Comparison of ENCODE assay signal across 16 cellular contexts in genomic region chr18:3631927-3632326, GRCh38.
DNase-seq lines count a peak whose midpoint lies in the region; ATAC-seq, FAIRE-seq and TF ChIP-seq lines count a peak whose summit lies in the region.
"Had no signal": no experiment of that assay in that cellular context is flagged by ENCODE, and none has a peak within 500 bp of the region (broad histone marks: within the 10 kb centered on the region; RNA-seq: fewer than 3 reads in every experiment).

No MANE protein-coding gene starts in this region.

- TF ChIP-seq RAD21 in K562 (CRISPR knock-in tag; conservative IDR thresholded peaks at IDR 0.05 in 1 of 2, IDR thresholded peaks at IDR 0.05 in 1 of 2), result no peak

- no peaks in the 10 kb centered on the region for H3K36me3 Mint-ChIP-seq in activated CD4-positive, alpha-beta T cell treated with anti-CD3 and anti-CD28 coated beads, Interleukin-2, amount 10 ng/mL, durations not matched to agents 7 days and 5 days (ENCODE audit: low read depth)
- peaks cover 6% of the 10 kb centered on the region for H3K36me3 Mint-ChIP-seq in neural progenitor cell

- H3K27me3 Mint-ChIP-seq in activated CD4-positive, alpha-beta T cell treated with anti-CD3 and anti-CD28 coated beads, Interleukin-2, amount 10 ng/mL, durations not matched to agents 7 days and 5 days, result no peaks in the 10 kb centered on the region
- H3K27me3 Mint-ChIP-seq in neural progenitor cell (ENCODE audit: insufficient read depth, low read depth), result peaks cover 16% of the 10 kb centered on the region
- H3K27me3 Mint-ChIP-seq: CD4-positive, CD25-positive, alpha-beta regulatory T cell had no signal

- no peak for DNase-seq in activated CD4-positive, alpha-beta T cell treated with anti-CD3 and anti-CD28 coated beads, Interleukin-2, amount 10 ng/mL, durations not matched to agents 7 days and 5 days
- DNase-seq in activated CD4-positive, alpha-beta T cell treated with anti-CD3 and anti-CD28 coated beads for 48 hours, result no peak
- DNase-seq in K562 (ENCODE audit: extremely low read depth in 1 of 4, low spot score in 3 of 4) (no peak), neural progenitor cell (ENCODE audit: low spot score) (no peak), GM12892 (ENCODE audit: insufficient read length) (no peak), aorta (no peak)
- DNase-seq: CD4-positive, CD25-positive, alpha-beta regulatory T cell; DMS 273 treated with DMSO at 0.1 percent for 48 hours; H9 had no signal

- H3K4me3 ChIP-seq in K562, result no peak overlapping the region
- no peak overlapping the region for H3K4me3 ChIP-seq in neural progenitor cell
- no peak overlapping the region for H3K4me3 ChIP-seq in aorta (ENCODE audit: low read length in 2 of 2)
- H3K4me3 ChIP-seq: BLaER1 treated with 17β-estradiol and CSF1 and Interleukin-3, amounts not matched to agents 10 nM and 100 nM; GM23338 had no signal

- no peaks in the 10 kb centered on the region for H3K9me3 Mint-ChIP-seq in activated CD4-positive, alpha-beta T cell treated with anti-CD3 and anti-CD28 coated beads, Interleukin-2, amount 10 ng/mL, durations not matched to agents 7 days and 5 days
- H3K9me3 Mint-ChIP-seq in neural progenitor cell, result peaks cover 2% of the 10 kb centered on the region
- H3K9me3 Mint-ChIP-seq: GM23338, H9 had no signal

- H3K4me1 ChIP-seq in K562 (replicated peaks in 1 of 2; ENCODE audit: control insufficient read depth in 2 of 2, insufficient read depth in 2 of 2, low read length in 2 of 2), result peaks cover 14 to 19% of the 10 kb centered on the region in 2 experiments
- no peaks in the 10 kb centered on the region for H3K4me1 ChIP-seq in neural progenitor cell
- no peaks in the 10 kb centered on the region for H3K4me1 ChIP-seq in aorta (ENCODE audit: control insufficient read depth in 1 of 2, insufficient read depth in 2 of 2, low read length in 2 of 2)
- H3K4me1 ChIP-seq: BLaER1 treated with 17β-estradiol and CSF1 and Interleukin-3, amounts not matched to agents 10 nM and 100 nM had no signal

- WGBS in K562 (ENCODE audit: insufficient coverage, low coverage, missing lambda C conversion rate), result 17% methylated on average over 5 of the region's 5 CpGs
- WGBS in aorta, 2 donors, result 90 to 92% methylated on average over 5 of the region's 5 CpGs

- BruUV-seq in K562 (replicated peaks; lab: Mats Ljungman, UMichigan), result no TSS peak

- POLR2A ChIA-PET in activated CD4-positive, alpha-beta T cell treated with anti-CD3 and anti-CD28 coated beads, Interleukin-2, amount 10 ng/mL, durations not matched to agents 7 days and 5 days (lab: Charles Lee), result no interaction called here
- POLR2A ChIA-PET in K562 (lab: Yijun Ruan, JAX), result interaction anchor here (0.5 to 2.1 kb wide), 4 partner anchors 13 to 105 kb away, joined by 3 to 9 read pairs (median 3); no protein-coding TSS in a partner anchor

- TF ChIP-seq CTCF in K562 (IDR thresholded peaks at IDR 0.05 in 2 of 3, conservative IDR thresholded peaks at IDR 0.05 in 1 of 3; ENCODE audit: insufficient read depth in 2 of 3, low read depth in 1 of 3, low read length in 3 of 3), result no peak
- no peak for TF ChIP-seq CTCF in neural progenitor cell (IDR thresholded peaks at IDR 0.05)

- H3K27me3 ChIP-seq in K562 (ENCODE audit: control insufficient read depth in 2 of 2, insufficient read depth in 2 of 2, low read length in 2 of 2) (no peaks in the 10 kb centered on the region), neural progenitor cell (no peaks in the 10 kb centered on the region), aorta (ENCODE audit: control insufficient read depth in 1 of 2, insufficient read depth in 2 of 2, low read length in 1 of 2) (no peaks in the 10 kb centered on the region)
- H3K27me3 ChIP-seq: BLaER1 treated with 17β-estradiol and CSF1 and Interleukin-3, amounts not matched to agents 10 nM and 100 nM had no signal

- no peaks in the 10 kb centered on the region for H3K9me1 ChIP-seq in K562 (ENCODE audit: control insufficient read depth, insufficient read depth, low read length)

- H3K79me2 ChIP-seq in K562 (ENCODE audit: control insufficient read depth, insufficient read depth, low read length), result no peaks in the 10 kb centered on the region
- no peaks in the 10 kb centered on the region for H3K79me2 ChIP-seq in neural progenitor cell (ENCODE audit: low read depth)

- TF ChIP-seq POLR2A in K562 (conservative IDR thresholded peaks at IDR 0.05) (no peak), GM12892 (IDR thresholded peaks at IDR 0.05; ENCODE audit: low read depth, low read length) (no peak)

- H3K9me3 ChIP-seq in K562 (replicated peaks; ENCODE audit: control insufficient read depth, insufficient read depth, low read depth, low read length) (no peaks in the 10 kb centered on the region), neural progenitor cell (ENCODE audit: low read depth) (no peaks in the 10 kb centered on the region), aorta (ENCODE audit: control insufficient read depth, low read length) (no peaks in the 10 kb centered on the region)
- H3K9me3 ChIP-seq: BLaER1 treated with 17β-estradiol and CSF1 and Interleukin-3, amounts not matched to agents 10 nM and 100 nM had no signal

- FAIRE-seq in K562 (lab: Jason Lieb, UNC) (no peak), GM12892 (lab: Jason Lieb, UNC) (no peak)
- FAIRE-seq: GM18507 had no signal

- ATAC-seq in K562 (no peak; the same call in 2 of the 3 replicates), GM19395 (IDR thresholded peaks at IDR 0.05; ENCODE audit: unreplicated experiment) (no peak), HG02610 (IDR thresholded peaks at IDR 0.05; ENCODE audit: unreplicated experiment) (no peak), aorta (ENCODE audit: low FRiP score) (no peak)
- ATAC-seq: GM23338 had no signal

- H2AFZ ChIP-seq in K562 (ENCODE audit: low read depth, low read length) (peak overlapping the region; percentile 63), neural progenitor cell (replicated peaks) (no peak overlapping the region)
- H2AFZ ChIP-seq: GM23338 had no signal

- H3K27ac Mint-ChIP-seq in activated CD4-positive, alpha-beta T cell treated with anti-CD3 and anti-CD28 coated beads, Interleukin-2, amount 10 ng/mL, durations not matched to agents 7 days and 5 days, result peak overlapping the region; percentile 25
- H3K27ac Mint-ChIP-seq in neural progenitor cell, result peak overlapping the region; percentile 8
- H3K27ac Mint-ChIP-seq: CD4-positive, CD25-positive, alpha-beta regulatory T cell; GM23338; H9 had no signal

- no peaks in the 10 kb centered on the region for H4K20me1 ChIP-seq in K562 (replicated peaks; ENCODE audit: control insufficient read depth, insufficient read depth, low read length)
- H4K20me1 ChIP-seq in neural progenitor cell (ENCODE audit: low read depth), result no peaks in the 10 kb centered on the region
- H4K20me1 ChIP-seq: BLaER1 treated with 17β-estradiol and CSF1 and Interleukin-3, amounts not matched to agents 10 nM and 100 nM had no signal

- no peaks in the 10 kb centered on the region for H3F3A ChIP-seq in neural progenitor cell (ENCODE audit: low read depth)

- H3K4me1 Mint-ChIP-seq in activated CD4-positive, alpha-beta T cell treated with anti-CD3 and anti-CD28 coated beads, Interleukin-2, amount 10 ng/mL, durations not matched to agents 7 days and 5 days, result no peaks in the 10 kb centered on the region
- peaks cover 12% of the 10 kb centered on the region for H3K4me1 Mint-ChIP-seq in neural progenitor cell
- H3K4me1 Mint-ChIP-seq: GM23338, H9 had no signal

- no peak overlapping the region for H3K27ac ChIP-seq in K562 (ENCODE audit: extremely low read depth, low read depth, low read length)
- no peak overlapping the region for H3K27ac ChIP-seq in neural progenitor cell
- no peak overlapping the region for H3K27ac ChIP-seq in aorta (ENCODE audit: low read depth in 1 of 2, low read length in 2 of 2)
- H3K27ac ChIP-seq: 22Rv1; BLaER1 treated with 17β-estradiol and CSF1 and Interleukin-3, amounts not matched to agents 10 nM and 100 nM; HL-60 had no signal

- no peak overlapping the region for H3K4me2 ChIP-seq in K562 (ENCODE audit: insufficient read depth, low read length)
- no peak overlapping the region for H3K4me2 ChIP-seq in neural progenitor cell
- H3K4me2 ChIP-seq: BLaER1 treated with 17β-estradiol and CSF1 and Interleukin-3, amounts not matched to agents 10 nM and 100 nM; GM23338 had no signal

- intact Hi-C loops in K562 (cut with micrococcal nuclease), result no loop called here
- intact Hi-C loops in aorta (cut with DNase I), result no loop called here

- TF ChIP-seq EP300 in K562 (IDR thresholded peaks at IDR 0.05; ENCODE audit: low read length), result no peak

- no peaks in the 10 kb centered on the region for H3K36me3 ChIP-seq in K562 (ENCODE audit: control insufficient read depth, insufficient read depth, low read length)
- no peaks in the 10 kb centered on the region for H3K36me3 ChIP-seq in neural progenitor cell
- no peaks in the 10 kb centered on the region for H3K36me3 ChIP-seq in aorta (ENCODE audit: control insufficient read depth in 1 of 2, insufficient read depth in 2 of 2, low read length in 1 of 2)
- H3K36me3 ChIP-seq: BLaER1 treated with 17β-estradiol and CSF1 and Interleukin-3, amounts not matched to agents 10 nM and 100 nM had no signal

- CTCF ChIA-PET in activated CD4-positive, alpha-beta T cell treated with anti-CD3 and anti-CD28 coated beads, Interleukin-2, amount 10 ng/mL, durations not matched to agents 7 days and 5 days (lab: Charles Lee), result no interaction called here
- CTCF ChIA-PET in K562 (lab: Yijun Ruan, JAX; ENCODE audit: low intra/inter-chr PET ratio), result no interaction called here

- H3K4me3 Mint-ChIP-seq in activated CD4-positive, alpha-beta T cell treated with anti-CD3 and anti-CD28 coated beads, Interleukin-2, amount 10 ng/mL, durations not matched to agents 7 days and 5 days, result no peak overlapping the region
- no peak overlapping the region for H3K4me3 Mint-ChIP-seq in neural progenitor cell
- H3K4me3 Mint-ChIP-seq: CD4-positive, CD25-positive, alpha-beta regulatory T cell; GM23338; H9 had no signal

- in situ Hi-C loops in K562 (cut with MboI), result no loop called here

- H3K9ac ChIP-seq in K562 (ENCODE audit: insufficient read depth in 1 of 2, low read depth in 2 of 2, low read length in 2 of 2) (no peak overlapping the region; a peak in 1 of 4 replicates), neural progenitor cell (no peak overlapping the region)
- H3K9ac ChIP-seq: BLaER1 treated with 17β-estradiol and CSF1 and Interleukin-3, amounts not matched to agents 10 nM and 100 nM had no signal

TF ChIP-seq in K562, 482 proteins besides CTCF, POLR2A, EP300 and RAD21 (continues in another document):
- TF ChIP-seq CXXC5 (CRISPR knock-in tag; IDR thresholded peaks at IDR 0.05) (0 out of 2 replicates have a peak, but pooled peaks have one; percentile 40), ARNT (IDR thresholded peaks at IDR 0.05) (no peak), SMARCC2 (IDR thresholded peaks at IDR 0.05; ENCODE audit: low read depth) (no peak), TCF3 (CRISPR knock-in tag; IDR thresholded peaks at IDR 0.05) (peak; percentile 32; the same call in 1 of the 2 replicates), HOXB6 (CRISPR knock-in tag; IDR thresholded peaks at IDR 0.05; ENCODE audit: borderline replicate concordance) (no peak), MAZ (CRISPR knock-in tag; conservative IDR thresholded peaks at IDR 0.05 in 1 of 2, IDR thresholded peaks at IDR 0.05 in 1 of 2) (no peak), TAL1 (IDR thresholded peaks at IDR 0.05) (peak; percentile 36; the same call in 1 of the 2 replicates), SMARCE1 (IDR thresholded peaks at IDR 0.05) (peak; percentile 28; the same call in 1 of the 2 replicates), TRIM28 (IDR thresholded peaks at IDR 0.05) (no peak), DPF2 (IDR thresholded peaks at IDR 0.05) (peak; percentile 52; the same call in 1 of the 2 replicates)
